16 cellular contexts compared by ENCODE assay signal in genomic region chr2:71578665-71579371, GRCh38.
DNase-seq lines count a peak whose midpoint lies in the region; ATAC-seq, FAIRE-seq and TF ChIP-seq lines count a peak whose summit lies in the region.
"Had no signal": no experiment of that assay in that cellular context is flagged by ENCODE, and none has a peak within 500 bp of the region (broad histone marks: within the 10 kb centered on the region; RNA-seq: fewer than 3 reads in every experiment).

No MANE protein-coding gene starts in this region.

- TF ChIP-seq CTCF in endothelial cell (IDR thresholded peaks at IDR 0.05; ENCODE audit: unreplicated experiment) = no peak

- no peak for ATAC-seq in activated T-cell treated with anti-CD3 and anti-CD28 coated beads, Interleukin-2, amount 50 U/mL, for 72 hours (replicated peaks in 1 of 2)
- ATAC-seq: GM23338 had no signal

- H3K27me3 ChIP-seq in layer of hippocampus (ENCODE audit: control insufficient read depth, insufficient read depth, low read length) = no peaks in the 10 kb centered on the region
- no peaks in the 10 kb centered on the region for H3K27me3 ChIP-seq in skeletal muscle tissue (ENCODE audit: control insufficient read depth in 3 of 3, insufficient read depth in 3 of 3, low read length in 3 of 3)
- H3K27me3 ChIP-seq in effector memory CD4-positive, alpha-beta T cell (replicated peaks; ENCODE audit: control insufficient read depth, insufficient read depth, low read length, poor library complexity, severe bottlenecking) = no peaks in the 10 kb centered on the region
- H3K27me3 ChIP-seq: BLaER1 had no signal

- peak overlapping the region; percentile 42 for H3K27ac Mint-ChIP-seq in endothelial cell (ENCODE audit: unreplicated experiment)
- no peak overlapping the region for H3K27ac Mint-ChIP-seq in activated T-cell treated with anti-CD3 and anti-CD28 coated beads, Interleukin-2, amount 50 U/mL, for 72 hours
- H3K27ac Mint-ChIP-seq: activated naive CD4-positive, alpha-beta T cell treated with anti-CD3 and anti-CD28 coated beads for 36 hours; GM23338 had no signal

- H3K36me3 ChIP-seq in skeletal muscle tissue (ENCODE audit: control insufficient read depth in 3 of 3, insufficient read depth in 3 of 3, low read length in 3 of 3) = peaks cover 10 to 46% (median 20%) of the 10 kb centered on the region in 3 donors
- no peaks in the 10 kb centered on the region for H3K36me3 ChIP-seq in effector memory CD4-positive, alpha-beta T cell (ENCODE audit: control insufficient read depth, insufficient read depth, low read length)
- H3K36me3 ChIP-seq: BLaER1 had no signal

- H3K4me1 Mint-ChIP-seq in endothelial cell (ENCODE audit: unreplicated experiment) = peaks cover under 1% of the 10 kb centered on the region
- no peaks in the 10 kb centered on the region for H3K4me1 Mint-ChIP-seq in activated T-cell treated with anti-CD3 and anti-CD28 coated beads, Interleukin-2, amount 50 U/mL, for 72 hours (ENCODE audit: low read depth)
- H3K4me1 Mint-ChIP-seq: GM23338 had no signal

- no peak overlapping the region for H3K9ac ChIP-seq in skeletal muscle tissue (ENCODE audit: low read depth in 1 of 3, low read length in 3 of 3)
- H3K9ac ChIP-seq: BLaER1 had no signal

- H3K27ac ChIP-seq in layer of hippocampus (ENCODE audit: low read depth, low read length) (peak overlapping the region; percentile 95), skeletal muscle tissue (ENCODE audit: low read depth, low read length) (peak overlapping the region; percentile 9)
- no peak overlapping the region for H3K27ac ChIP-seq in effector memory CD4-positive, alpha-beta T cell (ENCODE audit: insufficient read depth, low read length, poor library complexity, severe bottlenecking)
- H3K27ac ChIP-seq: BLaER1 had no signal

- H3K9me3 ChIP-seq in skeletal muscle tissue (ENCODE audit: control insufficient read depth in 3 of 3, low read length in 3 of 3) = no peaks in the 10 kb centered on the region
- no peaks in the 10 kb centered on the region for H3K9me3 ChIP-seq in effector memory CD4-positive, alpha-beta T cell (ENCODE audit: control insufficient read depth, low read length)
- H3K9me3 ChIP-seq: BLaER1 had no signal

- no peak for FAIRE-seq in GM12892 (lab: Jason Lieb, UNC)

- H3K4me3 Mint-ChIP-seq in endothelial cell (ENCODE audit: unreplicated experiment) = no peak overlapping the region
- H3K4me3 Mint-ChIP-seq in activated T-cell treated with anti-CD3 and anti-CD28 coated beads, Interleukin-2, amount 50 U/mL, for 72 hours = no peak overlapping the region
- H3K4me3 Mint-ChIP-seq: activated naive CD4-positive, alpha-beta T cell treated with anti-CD3 and anti-CD28 coated beads for 36 hours; GM23338 had no signal

- no peak for TF ChIP-seq POLR2A in GM12892 (IDR thresholded peaks at IDR 0.05; ENCODE audit: low read depth, low read length)

- H3K4me1 ChIP-seq in skeletal muscle tissue (ENCODE audit: control insufficient read depth in 3 of 3, insufficient read depth in 3 of 3, low read length in 3 of 3) = peaks cover 26 to 34% (median 27%) of the 10 kb centered on the region in 3 donors
- no peaks in the 10 kb centered on the region for H3K4me1 ChIP-seq in effector memory CD4-positive, alpha-beta T cell (ENCODE audit: control insufficient read depth, insufficient read depth, low read length, poor library complexity, severe bottlenecking)

- H3K36me3 Mint-ChIP-seq in endothelial cell (ENCODE audit: low read depth, unreplicated experiment) = peaks cover 56% of the 10 kb centered on the region
- H3K36me3 Mint-ChIP-seq in activated T-cell treated with anti-CD3 and anti-CD28 coated beads, Interleukin-2, amount 50 U/mL, for 72 hours (ENCODE audit: insufficient read depth in 2 of 2) = no peaks in the 10 kb centered on the region

- no peak overlapping the region for H3K4me3 ChIP-seq in skeletal muscle tissue (ENCODE audit: low read length in 3 of 3)
- H3K4me3 ChIP-seq in effector memory CD4-positive, alpha-beta T cell (ENCODE audit: insufficient read depth, low read depth, low read length, poor library complexity, severe bottlenecking) = no peak overlapping the region
- H3K4me3 ChIP-seq: BLaER1, GM23338 had no signal

- H3K9me3 Mint-ChIP-seq in endothelial cell (ENCODE audit: unreplicated experiment) = no peaks in the 10 kb centered on the region
- no peaks in the 10 kb centered on the region for H3K9me3 Mint-ChIP-seq in activated T-cell treated with anti-CD3 and anti-CD28 coated beads, Interleukin-2, amount 50 U/mL, for 72 hours
- H3K9me3 Mint-ChIP-seq: activated naive CD4-positive, alpha-beta T cell treated with anti-CD3 and anti-CD28 coated beads for 36 hours; GM23338 had no signal

- H3K27me3 Mint-ChIP-seq in endothelial cell (ENCODE audit: unreplicated experiment) = peaks cover 34% of the 10 kb centered on the region
- no peaks in the 10 kb centered on the region for H3K27me3 Mint-ChIP-seq in activated T-cell treated with anti-CD3 and anti-CD28 coated beads, Interleukin-2, amount 50 U/mL, for 72 hours (ENCODE audit: low read depth)

- peak; percentile 77 for DNase-seq in GM03348 (ENCODE audit: low spot score)
- DNase-seq in endothelial cell (ENCODE audit: low spot score) = no peak
- no peak for DNase-seq in GM12892 (ENCODE audit: insufficient read length)
- DNase-seq in effector memory CD4-positive, alpha-beta T cell = no peak
- no peak for DNase-seq in NCI-H82 treated with DMSO at 0.1 percent for 48 hours (lab: John Stamatoyannopoulos, UW; ENCODE audit: unreplicated experiment)
- no peak for DNase-seq in activated T-cell treated with anti-CD3 and anti-CD28 coated beads, Interleukin-2, amount 50 U/mL, for 72 hours
- DNase-seq: activated CD4-positive, alpha-beta T cell treated with anti-CD3 and anti-CD28 coated beads, Interleukin-2, amount 50 U/mL, for 4 hours; activated naive CD4-positive, alpha-beta T cell treated with anti-CD3 and anti-CD28 coated beads for 36 hours; NCI-H1436 treated with DMSO at 0.1 percent for 48 hours; NK-92 treated with Interleukin-12 subunit alpha and Interleukin-12 subunit beta, amount 100 ng/mL, for 24 hours; stimulated activated CD4-positive, alpha-beta T cell treated with anti-CD3 and anti-CD28 coated beads, Interleukin-2, amount 100 ng/mL, for 24 hours; SW 1271 had no signal
